ENCODE assay signal across 2 cellular contexts in the genomic region with DNA sequence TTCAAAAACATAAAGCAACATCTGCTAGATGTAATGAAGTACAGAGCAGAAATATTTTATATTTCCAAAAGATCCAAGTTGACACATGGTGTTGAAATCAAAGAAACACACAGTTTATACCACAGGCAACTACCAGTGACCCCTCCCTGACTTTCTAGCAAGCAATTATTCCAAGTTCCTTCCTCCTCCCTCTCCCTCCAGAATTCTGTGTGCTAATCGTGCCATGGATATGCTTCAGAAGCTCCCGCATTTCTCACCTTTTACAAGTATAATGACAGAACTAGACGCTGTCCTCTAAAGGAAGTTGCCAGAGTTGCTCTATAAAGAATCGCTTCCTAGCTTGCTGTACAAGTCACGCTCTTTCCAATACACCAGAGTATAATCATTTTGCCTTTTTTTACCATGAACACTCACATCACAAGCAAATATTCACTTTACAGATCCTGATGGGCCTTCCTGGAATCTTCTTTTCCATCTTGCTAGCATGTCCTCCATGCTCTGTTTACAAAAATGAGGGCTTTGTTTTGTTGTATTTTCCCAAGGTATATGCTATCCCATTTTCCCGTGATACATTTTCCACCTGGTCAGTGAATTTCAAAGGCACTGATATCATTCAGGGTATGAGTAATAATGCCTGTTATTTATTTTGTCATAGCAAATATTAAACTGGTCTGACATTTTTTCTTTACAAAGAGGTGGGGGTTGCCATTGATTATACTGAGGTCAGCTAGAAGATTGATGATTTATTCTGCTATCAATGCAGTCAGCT.
TF ChIP-seq lines count a peak whose summit lies in the region.

No MANE protein-coding gene starts in this region.

TF ChIP-seq in GM23338, 12 proteins besides CTCF, POLR2A, EP300 and RAD21 (continues in another document):
- TF ChIP-seq POLR2AphosphoS5 (IDR thresholded peaks at IDR 0.05; ENCODE audit: low read depth) = no peak
- TF ChIP-seq, protein P1, sequence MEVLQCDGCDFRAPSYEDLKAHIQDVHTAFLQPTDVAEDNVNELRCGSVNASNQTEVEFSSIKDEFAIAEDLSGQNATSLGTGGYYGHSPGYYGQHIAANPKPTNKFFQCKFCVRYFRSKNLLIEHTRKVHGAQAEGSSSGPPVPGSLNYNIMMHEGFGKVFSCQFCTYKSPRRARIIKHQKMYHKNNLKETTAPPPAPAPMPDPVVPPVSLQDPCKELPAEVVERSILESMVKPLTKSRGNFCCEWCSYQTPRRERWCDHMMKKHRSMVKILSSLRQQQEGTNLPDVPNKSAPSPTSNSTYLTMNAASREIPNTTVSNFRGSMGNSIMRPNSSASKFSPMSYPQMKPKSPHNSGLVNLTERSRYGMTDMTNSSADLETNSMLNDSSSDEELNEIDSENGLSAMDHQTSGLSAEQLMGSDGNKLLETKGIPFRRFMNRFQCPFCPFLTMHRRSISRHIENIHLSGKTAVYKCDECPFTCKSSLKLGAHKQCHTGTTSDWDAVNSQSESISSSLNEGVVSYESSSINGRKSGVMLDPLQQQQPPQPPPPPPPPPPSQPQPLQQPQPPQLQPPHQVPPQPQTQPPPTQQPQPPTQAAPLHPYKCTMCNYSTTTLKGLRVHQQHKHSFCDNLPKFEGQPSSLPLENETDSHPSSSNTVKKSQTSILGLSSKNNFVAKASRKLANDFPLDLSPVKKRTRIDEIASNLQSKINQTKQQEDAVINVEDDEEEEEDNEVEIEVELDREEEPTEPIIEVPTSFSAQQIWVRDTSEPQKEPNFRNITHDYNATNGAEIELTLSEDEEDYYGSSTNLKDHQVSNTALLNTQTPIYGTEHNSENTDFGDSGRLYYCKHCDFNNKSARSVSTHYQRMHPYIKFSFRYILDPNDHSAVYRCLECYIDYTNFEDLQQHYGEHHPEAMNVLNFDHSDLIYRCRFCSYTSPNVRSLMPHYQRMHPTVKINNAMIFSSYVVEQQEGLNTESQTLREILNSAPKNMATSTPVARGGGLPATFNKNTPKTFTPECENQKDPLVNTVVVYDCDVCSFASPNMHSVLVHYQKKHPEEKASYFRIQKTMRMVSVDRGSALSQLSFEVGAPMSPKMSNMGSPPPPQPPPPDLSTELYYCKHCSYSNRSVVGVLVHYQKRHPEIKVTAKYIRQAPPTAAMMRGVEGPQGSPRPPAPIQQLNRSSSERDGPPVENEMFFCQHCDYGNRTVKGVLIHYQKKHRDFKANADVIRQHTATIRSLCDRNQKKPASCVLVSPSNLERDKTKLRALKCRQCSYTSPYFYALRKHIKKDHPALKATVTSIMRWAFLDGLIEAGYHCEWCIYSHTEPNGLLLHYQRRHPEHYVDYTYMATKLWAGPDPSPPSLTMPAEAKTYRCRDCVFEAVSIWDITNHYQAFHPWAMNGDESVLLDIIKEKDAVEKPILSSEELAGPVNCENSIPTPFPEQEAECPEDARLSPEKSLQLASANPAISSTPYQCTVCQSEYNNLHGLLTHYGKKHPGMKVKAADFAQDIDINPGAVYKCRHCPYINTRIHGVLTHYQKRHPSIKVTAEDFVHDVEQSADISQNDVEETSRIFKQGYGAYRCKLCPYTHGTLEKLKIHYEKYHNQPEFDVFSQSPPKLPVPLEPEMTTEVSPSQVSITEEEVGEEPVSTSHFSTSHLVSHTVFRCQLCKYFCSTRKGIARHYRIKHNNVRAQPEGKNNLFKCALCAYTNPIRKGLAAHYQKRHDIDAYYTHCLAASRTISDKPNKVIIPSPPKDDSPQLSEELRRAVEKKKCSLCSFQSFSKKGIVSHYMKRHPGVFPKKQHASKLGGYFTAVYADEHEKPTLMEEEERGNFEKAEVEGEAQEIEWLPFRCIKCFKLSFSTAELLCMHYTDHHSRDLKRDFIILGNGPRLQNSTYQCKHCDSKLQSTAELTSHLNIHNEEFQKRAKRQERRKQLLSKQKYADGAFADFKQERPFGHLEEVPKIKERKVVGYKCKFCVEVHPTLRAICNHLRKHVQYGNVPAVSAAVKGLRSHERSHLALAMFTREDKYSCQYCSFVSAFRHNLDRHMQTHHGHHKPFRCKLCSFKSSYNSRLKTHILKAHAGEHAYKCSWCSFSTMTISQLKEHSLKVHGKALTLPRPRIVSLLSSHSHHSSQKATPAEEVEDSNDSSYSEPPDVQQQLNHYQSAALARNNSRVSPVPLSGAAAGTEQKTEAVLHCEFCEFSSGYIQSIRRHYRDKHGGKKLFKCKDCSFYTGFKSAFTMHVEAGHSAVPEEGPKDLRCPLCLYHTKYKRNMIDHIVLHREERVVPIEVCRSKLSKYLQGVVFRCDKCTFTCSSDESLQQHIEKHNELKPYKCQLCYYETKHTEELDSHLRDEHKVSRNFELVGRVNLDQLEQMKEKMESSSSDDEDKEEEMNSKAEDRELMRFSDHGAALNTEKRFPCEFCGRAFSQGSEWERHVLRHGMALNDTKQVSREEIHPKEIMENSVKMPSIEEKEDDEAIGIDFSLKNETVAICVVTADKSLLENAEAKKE (CRISPR knock-in tag; IDR thresholded peaks at IDR 0.05) = no peak
- no peak for TF ChIP-seq NANOG (IDR thresholded peaks at IDR 0.05; ENCODE audit: borderline replicate concordance)
- TF ChIP-seq EZH2 (IDR thresholded peaks at IDR 0.05; ENCODE audit: low read depth, unreplicated experiment) = no peak
- TF ChIP-seq, protein P2, sequence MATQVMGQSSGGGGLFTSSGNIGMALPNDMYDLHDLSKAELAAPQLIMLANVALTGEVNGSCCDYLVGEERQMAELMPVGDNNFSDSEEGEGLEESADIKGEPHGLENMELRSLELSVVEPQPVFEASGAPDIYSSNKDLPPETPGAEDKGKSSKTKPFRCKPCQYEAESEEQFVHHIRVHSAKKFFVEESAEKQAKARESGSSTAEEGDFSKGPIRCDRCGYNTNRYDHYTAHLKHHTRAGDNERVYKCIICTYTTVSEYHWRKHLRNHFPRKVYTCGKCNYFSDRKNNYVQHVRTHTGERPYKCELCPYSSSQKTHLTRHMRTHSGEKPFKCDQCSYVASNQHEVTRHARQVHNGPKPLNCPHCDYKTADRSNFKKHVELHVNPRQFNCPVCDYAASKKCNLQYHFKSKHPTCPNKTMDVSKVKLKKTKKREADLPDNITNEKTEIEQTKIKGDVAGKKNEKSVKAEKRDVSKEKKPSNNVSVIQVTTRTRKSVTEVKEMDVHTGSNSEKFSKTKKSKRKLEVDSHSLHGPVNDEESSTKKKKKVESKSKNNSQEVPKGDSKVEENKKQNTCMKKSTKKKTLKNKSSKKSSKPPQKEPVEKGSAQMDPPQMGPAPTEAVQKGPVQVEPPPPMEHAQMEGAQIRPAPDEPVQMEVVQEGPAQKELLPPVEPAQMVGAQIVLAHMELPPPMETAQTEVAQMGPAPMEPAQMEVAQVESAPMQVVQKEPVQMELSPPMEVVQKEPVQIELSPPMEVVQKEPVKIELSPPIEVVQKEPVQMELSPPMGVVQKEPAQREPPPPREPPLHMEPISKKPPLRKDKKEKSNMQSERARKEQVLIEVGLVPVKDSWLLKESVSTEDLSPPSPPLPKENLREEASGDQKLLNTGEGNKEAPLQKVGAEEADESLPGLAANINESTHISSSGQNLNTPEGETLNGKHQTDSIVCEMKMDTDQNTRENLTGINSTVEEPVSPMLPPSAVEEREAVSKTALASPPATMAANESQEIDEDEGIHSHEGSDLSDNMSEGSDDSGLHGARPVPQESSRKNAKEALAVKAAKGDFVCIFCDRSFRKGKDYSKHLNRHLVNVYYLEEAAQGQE (IDR thresholded peaks at IDR 0.05; ENCODE audit: unreplicated experiment) = no peak
- TF ChIP-seq EZH2phosphoT487 (IDR thresholded peaks at IDR 0.05; ENCODE audit: unreplicated experiment) = no peak
- TF ChIP-seq STAT1 (IDR thresholded peaks at IDR 0.05; ENCODE audit: unreplicated experiment) = no peak

TF ChIP-seq in K562, 482 proteins besides CTCF, POLR2A, EP300 and RAD21 (continued from another document):
- TF ChIP-seq DIDO1 (tag; IDR thresholded peaks at IDR 0.05; ENCODE audit: low read depth) (no peak), L3MBTL2 (IDR thresholded peaks at IDR 0.05) (no peak), GTF2F1 (IDR thresholded peaks at IDR 0.05; ENCODE audit: low read depth, low read length) (no peak), PTTG1 (tag; IDR thresholded peaks at IDR 0.05; ENCODE audit: low read depth) (no peak), NCOR1 (IDR thresholded peaks at IDR 0.05) (no peak), CEBPZ (IDR thresholded peaks at IDR 0.05; ENCODE audit: borderline replicate concordance, low read depth, low read length) (no peak), YBX1 (IDR thresholded peaks at IDR 0.05) (no peak), TAL1 (IDR thresholded peaks at IDR 0.05) (no peak), BRCA1 (IDR thresholded peaks at IDR 0.05) (no peak), BRCA1 (CRISPR knock-in tag; IDR thresholded peaks at IDR 0.05) (no peak)
- TF ChIP-seq, protein P3, sequence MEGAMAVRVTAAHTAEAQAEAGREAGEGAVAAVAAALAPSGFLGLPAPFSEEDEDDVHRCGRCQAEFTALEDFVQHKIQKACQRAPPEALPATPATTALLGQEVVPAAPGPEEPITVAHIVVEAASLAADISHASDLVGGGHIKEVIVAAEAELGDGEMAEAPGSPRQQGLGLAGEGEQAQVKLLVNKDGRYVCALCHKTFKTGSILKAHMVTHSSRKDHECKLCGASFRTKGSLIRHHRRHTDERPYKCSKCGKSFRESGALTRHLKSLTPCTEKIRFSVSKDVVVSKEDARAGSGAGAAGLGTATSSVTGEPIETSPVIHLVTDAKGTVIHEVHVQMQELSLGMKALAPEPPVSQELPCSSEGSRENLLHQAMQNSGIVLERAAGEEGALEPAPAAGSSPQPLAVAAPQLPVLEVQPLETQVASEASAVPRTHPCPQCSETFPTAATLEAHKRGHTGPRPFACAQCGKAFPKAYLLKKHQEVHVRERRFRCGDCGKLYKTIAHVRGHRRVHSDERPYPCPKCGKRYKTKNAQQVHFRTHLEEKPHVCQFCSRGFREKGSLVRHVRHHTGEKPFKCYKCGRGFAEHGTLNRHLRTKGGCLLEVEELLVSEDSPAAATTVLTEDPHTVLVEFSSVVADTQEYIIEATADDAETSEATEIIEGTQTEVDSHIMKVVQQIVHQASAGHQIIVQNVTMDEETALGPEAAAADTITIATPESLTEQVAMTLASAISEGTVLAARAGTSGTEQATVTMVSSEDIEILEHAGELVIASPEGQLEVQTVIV (CRISPR knock-in tag; IDR thresholded peaks at IDR 0.05; ENCODE audit: borderline replicate concordance) = no peak
TF ChIP-seq in K562: peak in this region for 0.
